In the genomic region with DNA sequence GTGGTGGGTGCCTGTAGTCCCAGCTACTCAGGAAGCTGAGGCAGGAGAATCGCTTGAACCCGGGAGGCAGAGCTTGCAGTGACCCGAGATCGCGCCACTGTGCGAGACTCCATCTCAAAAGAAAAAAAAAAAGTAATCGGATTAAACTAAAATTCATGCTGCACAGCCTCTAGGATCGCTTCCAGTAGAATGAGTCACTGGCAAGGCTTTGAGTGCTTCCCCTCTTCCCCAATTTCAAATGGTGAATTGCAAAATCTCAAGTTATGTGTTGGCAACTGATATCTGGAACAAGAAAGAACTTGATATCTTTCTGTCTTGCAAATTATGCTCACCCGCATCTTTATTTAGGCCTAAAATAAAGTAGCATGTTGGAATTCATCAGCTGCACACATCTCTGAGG, we compare ENCODE assay signal across 9 cellular contexts. TPM values are rescaled to one million over a fixed set of nuclear protein-coding genes. Genes with fewer than 3 reads are reported as not detected.
DNase-seq lines count a peak whose midpoint lies in the region; ATAC-seq lines count a peak whose summit lies in the region.
"Had no signal": no experiment of that assay in that cellular context is flagged by ENCODE, and none has a peak within 500 bp of the region (broad histone marks: within the 10 kb centered on the region; RNA-seq: fewer than 3 reads in every experiment).

No MANE protein-coding gene starts in this region.

- ATAC-seq in HG03439 (IDR thresholded peaks at IDR 0.05; ENCODE audit: unreplicated experiment) (no peak), GM18870 (IDR thresholded peaks at IDR 0.05; ENCODE audit: unreplicated experiment) (no peak)

- DNase-seq in GM04503 (ENCODE audit: low read depth) (peak; percentile 85), SIG-M5 treated with dmso at 0.1 percent for 504 hours (lab: John Stamatoyannopoulos, UW; ENCODE audit: unreplicated experiment) (peak; percentile 92), fibroblast of the conjunctiva (ENCODE audit: low read depth) (peak; percentile 92), stromal cell of bone marrow (ENCODE audit: low read depth) (peak; percentile 93), cerebellum (ENCODE audit: low spot score) (no peak), NCI-H748 treated with DMSO at 0.1 percent for 48 hours (lab: John Stamatoyannopoulos, UW) (no peak)
- DNase-seq: T-helper 9 cell had no signal

RNA-seq across cellular contexts. Expression of a gene that starts 12.6 kb away (rescaled TPM):
- total RNA-seq in cerebellum = 37.7 TPM

Comparison
In these comparisons a context has a peak if more than half of its experiments do, and no peak if none do; other contexts are left out.
1. DNase-seq: peak in GM04503 (single experiment), SIG-M5 treated with dmso at 0.1 percent for 504 hours (single experiment), fibroblast of the conjunctiva (single experiment) and stromal cell of bone marrow (single experiment); none in cerebellum (single experiment) and NCI-H748 treated with DMSO at 0.1 percent for 48 hours (single experiment).